ENCODE assay signal across 1 cellular context in genomic region chr20:57414867-57415592, GRCh38.
TF ChIP-seq lines count a peak whose summit lies in the region.

No MANE protein-coding gene starts in this region.

TF ChIP-seq in K562, 482 proteins besides CTCF, POLR2A, EP300 and RAD21 (continued from another document and continues in another):
- no peak for TF ChIP-seq ZNF407 (IDR thresholded peaks at IDR 0.05; ENCODE audit: low read depth)
- TF ChIP-seq ZNF561 (CRISPR knock-in tag; conservative IDR thresholded peaks at IDR 0.05), result no peak
- peak; percentile 82 for TF ChIP-seq ZBTB2 (IDR thresholded peaks at IDR 0.05)
- TF ChIP-seq VEZF1 (CRISPR knock-in tag; IDR thresholded peaks at IDR 0.05), result peak; percentile 66
- peak; percentile 2 for TF ChIP-seq MXD1 (CRISPR knock-in tag; IDR thresholded peaks at IDR 0.05; ENCODE audit: borderline replicate concordance, poor library complexity, severe bottlenecking)
- no peak for TF ChIP-seq RFX7 (CRISPR knock-in tag; IDR thresholded peaks at IDR 0.05)
- no peak for TF ChIP-seq KDM4B (IDR thresholded peaks at IDR 0.05; ENCODE audit: borderline replicate concordance in 2 of 2, low read depth in 1 of 2)
- TF ChIP-seq CBFA2T3 (IDR thresholded peaks at IDR 0.05), result peak; percentile 86
- no peak for TF ChIP-seq ETS2 (tag; IDR thresholded peaks at IDR 0.05; ENCODE audit: borderline replicate concordance, poor library complexity, severe bottlenecking)
- TF ChIP-seq ZNF695 (CRISPR knock-in tag; IDR thresholded peaks at IDR 0.05), result no peak
- TF ChIP-seq RBM25 (IDR thresholded peaks at IDR 0.05; ENCODE audit: low read depth, low read length, severe bottlenecking), result peak; percentile 95
- TF ChIP-seq PCBP2 (IDR thresholded peaks at IDR 0.05; ENCODE audit: low read depth, low read length, poor library complexity, severe bottlenecking), result no peak
- peak; percentile 87 for TF ChIP-seq TFAP4 (CRISPR knock-in tag; IDR thresholded peaks at IDR 0.05; ENCODE audit: borderline replicate concordance)
- peak; percentile 88; the same call in 1 of the 2 replicates for TF ChIP-seq PTBP1 (IDR thresholded peaks at IDR 0.05; ENCODE audit: low read depth, low read length)
- no peak for TF ChIP-seq CLOCK (CRISPR knock-in tag; IDR thresholded peaks at IDR 0.05; ENCODE audit: borderline replicate concordance)
- TF ChIP-seq ZNF445 (CRISPR knock-in tag; IDR thresholded peaks at IDR 0.05; ENCODE audit: low read depth), result no peak
- TF ChIP-seq SIN3B (IDR thresholded peaks at IDR 0.05; ENCODE audit: low read depth), result no peak
- no peak for TF ChIP-seq ZNF644 (tag; IDR thresholded peaks at IDR 0.05; ENCODE audit: low read depth)
- peak; percentile 48; the same call in 1 of the 2 replicates for TF ChIP-seq MAFF (IDR thresholded peaks at IDR 0.05; ENCODE audit: low read length)
- peak; percentile 90 for TF ChIP-seq MYNN (IDR thresholded peaks at IDR 0.05)
- no peak for TF ChIP-seq MYNN (CRISPR knock-in tag; IDR thresholded peaks at IDR 0.05)
- TF ChIP-seq EHMT2 (IDR thresholded peaks at IDR 0.05), result no peak
- no peak for TF ChIP-seq PML (IDR thresholded peaks at IDR 0.05; ENCODE audit: low read length)
- no peak for TF ChIP-seq TRIM25 (IDR thresholded peaks at IDR 0.05; ENCODE audit: borderline replicate concordance)
- peak; percentile 32; the same call in 1 of the 2 replicates for TF ChIP-seq EP400 (IDR thresholded peaks at IDR 0.05)
- peak; percentile 87 for TF ChIP-seq NCOA4 (IDR thresholded peaks at IDR 0.05; ENCODE audit: partially characterized antibody)
- TF ChIP-seq ZNF766 (CRISPR knock-in tag; conservative IDR thresholded peaks at IDR 0.05), result peak; percentile 52; the same call in 1 of the 2 replicates
- TF ChIP-seq ELF4 (CRISPR knock-in tag; IDR thresholded peaks at IDR 0.05), result no peak
- no peak for TF ChIP-seq FIP1L1 (IDR thresholded peaks at IDR 0.05; ENCODE audit: low read depth, low read length, poor library complexity, severe bottlenecking)
- TF ChIP-seq HDGF (IDR thresholded peaks at IDR 0.05), result peak; percentile 92; the same call in 1 of the 2 replicates
- TF ChIP-seq ZKSCAN8 (CRISPR knock-in tag; IDR thresholded peaks at IDR 0.05), result no peak
- no peak for TF ChIP-seq SETDB1 (IDR thresholded peaks at IDR 0.05; ENCODE audit: low read length)
- TF ChIP-seq ZNF184 (CRISPR knock-in tag; IDR thresholded peaks at IDR 0.05), result no peak
- TF ChIP-seq TOE1 (IDR thresholded peaks at IDR 0.05; ENCODE audit: borderline replicate concordance), result no peak; the same call in 1 of the 2 replicates
- TF ChIP-seq TOE1 (CRISPR knock-in tag; IDR thresholded peaks at IDR 0.05; ENCODE audit: borderline replicate concordance, low read depth), result no peak
- no peak for TF ChIP-seq TCFL5 (CRISPR knock-in tag; conservative IDR thresholded peaks at IDR 0.05)
- TF ChIP-seq TEAD4 (IDR thresholded peaks at IDR 0.05; ENCODE audit: low read length), result peak; percentile 58; the same call in 1 of the 2 replicates
- no peak for TF ChIP-seq TEAD4 (CRISPR knock-in tag; IDR thresholded peaks at IDR 0.05; ENCODE audit: borderline replicate concordance)
- no peak for TF ChIP-seq KAT7 (CRISPR knock-in tag; IDR thresholded peaks at IDR 0.05; ENCODE audit: borderline replicate concordance)
- TF ChIP-seq HLTF (IDR thresholded peaks at IDR 0.05), result no peak
- 0 out of 2 replicates have a peak, but pooled peaks have one; percentile 18 for TF ChIP-seq CHD2 (IDR thresholded peaks at IDR 0.05; ENCODE audit: low read depth, low read length)
- TF ChIP-seq SMARCC2 (IDR thresholded peaks at IDR 0.05; ENCODE audit: low read depth), result peak; percentile 71; the same call in 1 of the 2 replicates
- TF ChIP-seq THRAP3 (IDR thresholded peaks at IDR 0.05; ENCODE audit: borderline replicate concordance), result no peak
- peak; percentile 19; the same call in 1 of the 2 replicates for TF ChIP-seq NCOA1 (IDR thresholded peaks at IDR 0.05; ENCODE audit: low read depth)
- no peak for TF ChIP-seq ARID3A (IDR thresholded peaks at IDR 0.05; ENCODE audit: borderline replicate concordance, low read depth, low read length)
- TF ChIP-seq ARID1B (IDR thresholded peaks at IDR 0.05), result peak; percentile 86
- TF ChIP-seq SMAD4 (CRISPR knock-in tag; conservative IDR thresholded peaks at IDR 0.05), result peak; percentile 67
- no peak for TF ChIP-seq KLF13 (tag; IDR thresholded peaks at IDR 0.05; ENCODE audit: borderline replicate concordance, low read depth)
- TF ChIP-seq ZFX (CRISPR knock-in tag; IDR thresholded peaks at IDR 0.05), result peak; percentile 35
- TF ChIP-seq NCOR1 (IDR thresholded peaks at IDR 0.05), result peak; percentile 79
- TF ChIP-seq GTF2E2 (tag; IDR thresholded peaks at IDR 0.05), result no peak
